In the genomic region with DNA sequence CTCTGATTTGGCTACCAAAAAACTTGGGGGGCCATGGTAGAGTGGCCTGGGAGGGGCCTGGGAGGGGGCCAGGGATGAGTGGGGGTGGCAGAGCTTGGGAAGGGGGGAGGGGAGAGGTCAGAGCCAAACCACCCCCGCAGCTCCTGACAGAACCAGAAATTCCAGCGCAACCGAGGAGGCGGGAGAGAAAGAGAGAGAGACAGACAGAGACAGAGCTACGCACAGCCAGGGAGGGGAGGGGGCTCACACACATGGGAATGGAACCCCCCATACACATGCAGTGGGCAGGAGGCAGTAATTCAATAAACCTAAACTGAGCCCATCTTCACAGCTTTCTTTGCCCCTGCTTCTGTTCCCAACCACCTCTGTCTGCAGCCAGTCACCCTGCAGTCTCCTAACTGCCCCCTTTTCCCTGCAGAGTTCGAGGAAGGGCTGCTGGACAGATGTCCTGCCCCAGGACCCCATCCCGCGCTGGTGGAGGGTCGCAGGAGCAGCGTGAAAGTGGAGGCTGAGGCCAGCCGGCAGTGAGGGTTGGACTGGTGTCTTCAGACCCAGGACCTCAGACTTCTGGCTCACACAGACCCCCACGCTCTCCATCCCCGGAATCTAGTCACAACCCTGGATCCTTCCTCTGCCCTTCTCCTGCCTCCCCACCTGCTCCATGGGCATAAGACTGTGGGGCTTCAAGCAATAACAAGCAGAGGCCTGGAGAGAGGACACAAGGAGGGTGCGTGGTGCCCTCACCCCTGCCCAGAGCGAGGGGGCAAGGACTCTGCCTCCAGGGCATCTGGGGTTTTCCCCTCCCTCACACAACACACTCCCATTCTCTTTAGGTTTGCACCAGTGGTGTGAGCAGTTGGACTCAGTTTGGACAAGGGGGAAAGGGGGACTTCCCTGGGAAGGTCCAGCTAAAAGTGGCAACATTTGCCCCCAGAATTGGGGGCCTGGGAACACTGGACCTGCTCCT, we compare ENCODE assay signal across 8 cellular contexts. TPM values are rescaled to one million over a fixed set of nuclear protein-coding genes. Genes with fewer than 3 reads are reported as not detected.
DNase-seq lines count a peak whose midpoint lies in the region; ATAC-seq, FAIRE-seq and TF ChIP-seq lines count a peak whose summit lies in the region.

No MANE protein-coding gene starts in this region.

- DNase-seq in GM12892 (ENCODE audit: insufficient read length) (no peak), cardiac muscle cell (ENCODE audit: low read depth in 1 of 2, low spot score in 1 of 2) (no peak), sciatic nerve (ENCODE audit: low spot score) (peak; percentile 59), NCI-H2081 treated with DMSO at 0.1 percent for 48 hours (lab: John Stamatoyannopoulos, UW) (no peak), NCI-H1930 (lab: John Stamatoyannopoulos, UW) (no peak), ureter (ENCODE audit: low spot score) (no peak), NCI-H345 (lab: John Stamatoyannopoulos, UW) (no peak)

- intact Hi-C loops in sciatic nerve (cut with DNase I) = no loop called here

- TF ChIP-seq CTCF in VCaP (conservative IDR thresholded peaks at IDR 0.05) (no peak), cardiac muscle cell (IDR thresholded peaks at IDR 0.05; ENCODE audit: low read depth, low read length) (no peak)

- TF ChIP-seq POLR2A in GM12892 (IDR thresholded peaks at IDR 0.05; ENCODE audit: low read depth, low read length) = peak; percentile 63

- H3K4me1 ChIP-seq in cardiac muscle cell (ENCODE audit: low read depth) = peaks cover 12% of the 10 kb centered on the region

- H3K4me3 ChIP-seq in cardiac muscle cell = no peak overlapping the region

- no peak for ATAC-seq in sciatic nerve

- no peaks in the 10 kb centered on the region for H3K27me3 ChIP-seq in cardiac muscle cell

- H3K27ac ChIP-seq in VCaP = peak overlapping the region; percentile 15; the same call in 1 of the 2 replicates
- peak overlapping the region; percentile 62 for H3K27ac ChIP-seq in cardiac muscle cell

- no peaks in the 10 kb centered on the region for H3K9me3 ChIP-seq in cardiac muscle cell (ENCODE audit: low read depth)

- no peak for FAIRE-seq in GM12892 (lab: Jason Lieb, UNC)

- H3K36me3 ChIP-seq in cardiac muscle cell = peaks cover 15% of the 10 kb centered on the region

RNA-seq across cellular contexts. Expression of a gene that starts 5.6 kb away (rescaled TPM):
- polyA plus RNA-seq in GM12892 (2012; ENCODE audit: missing spikeins) = 15.5 TPM
- total RNA-seq in cardiac muscle cell (30.8 and 35.0 TPM in 2 replicates), sciatic nerve (52.7 TPM), ureter (16.2 TPM)
- polyA plus RNA-seq in cardiac muscle cell = 11.9 and 14.7 TPM in 2 replicates

RNA-seq across cellular contexts. Expression of a gene that starts 15.9 kb away (rescaled TPM):
- 13.9 TPM for polyA plus RNA-seq in GM12892 (2012; ENCODE audit: missing spikeins)
- total RNA-seq in cardiac muscle cell = 4.4 and 8.8 TPM in 2 replicates
- 5.8 and 6.6 TPM in 2 replicates for polyA plus RNA-seq in cardiac muscle cell
- 13.1 TPM for total RNA-seq in sciatic nerve
- 12.5 TPM for total RNA-seq in ureter

RNA-seq across cellular contexts. Expression of a gene that starts 16.7 kb away (rescaled TPM):
- 129 TPM for polyA plus RNA-seq in GM12892 (2012; ENCODE audit: missing spikeins)
- total RNA-seq in cardiac muscle cell = 34.6 and 53.0 TPM in 2 replicates
- polyA plus RNA-seq in cardiac muscle cell = 37.2 and 45.9 TPM in 2 replicates
- total RNA-seq in sciatic nerve = 187 TPM
- total RNA-seq in ureter = 280 TPM

RNA-seq across cellular contexts. Expression of a gene that starts 33.8 kb away (rescaled TPM):
- 0.34 TPM for polyA plus RNA-seq in GM12892 (2012; ENCODE audit: missing spikeins)
- total RNA-seq in cardiac muscle cell (37.1 and 77.5 TPM in 2 replicates), sciatic nerve (760 TPM), ureter (180 TPM)
- 28.3 and 28.5 TPM in 2 replicates for polyA plus RNA-seq in cardiac muscle cell

RNA-seq across cellular contexts. Expression of a gene that starts 44.5 kb away (rescaled TPM):
- 0.40 TPM for polyA plus RNA-seq in GM12892 (2012; ENCODE audit: missing spikeins)
- total RNA-seq in cardiac muscle cell (not detected in 2 replicates), sciatic nerve (0.36 TPM), ureter (0.23 TPM)
- polyA plus RNA-seq in cardiac muscle cell = 1.5 TPM in 1 of 2 replicates, not detected in the other
